Comparison of ENCODE assay signal across 26 cellular contexts in the genomic region with DNA sequence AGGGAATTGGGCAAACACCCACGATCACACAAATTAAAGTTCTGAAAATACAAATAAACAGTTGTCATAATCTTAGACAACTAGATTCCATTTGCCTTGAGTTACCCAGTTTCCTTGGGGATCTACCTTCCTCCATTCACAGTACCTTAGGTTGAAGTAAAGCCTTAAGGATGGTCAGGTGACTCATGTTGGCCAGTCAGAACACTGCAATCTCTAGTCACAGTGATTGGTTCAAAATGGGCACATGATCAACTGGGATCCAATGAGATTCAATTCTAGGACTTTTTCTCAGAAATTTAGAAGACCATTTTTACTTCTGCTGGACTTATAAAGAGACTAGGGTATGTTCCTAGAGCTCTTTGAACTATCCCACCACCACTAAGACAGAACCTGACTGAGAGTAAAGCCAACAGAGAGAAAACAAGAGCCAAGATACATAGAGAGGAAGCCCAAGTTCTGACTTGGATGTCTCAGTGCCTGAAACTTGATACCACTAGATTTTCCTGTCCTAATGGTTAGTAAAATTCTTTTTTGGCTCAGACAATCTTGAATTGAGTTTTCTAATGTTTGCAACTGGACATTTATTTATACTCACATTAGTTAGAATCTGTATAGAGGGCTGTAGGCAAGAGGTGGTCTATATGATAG. TPM values are rescaled to one million over a fixed set of nuclear protein-coding genes. Genes with fewer than 3 reads are reported as not detected.
DNase-seq lines count a peak whose midpoint lies in the region; ATAC-seq, FAIRE-seq and TF ChIP-seq lines count a peak whose summit lies in the region.
"Had no signal": no experiment of that assay in that cellular context is flagged by ENCODE, and none has a peak within 500 bp of the region (broad histone marks: within the 10 kb centered on the region; RNA-seq: fewer than 3 reads in every experiment).

No MANE protein-coding gene starts in this region.

- H3K27me3 ChIP-seq in K562 (ENCODE audit: control insufficient read depth in 2 of 2, insufficient read depth in 2 of 2, low read length in 2 of 2) (no peaks in the 10 kb centered on the region), subcutaneous abdominal adipose tissue (ENCODE audit: control insufficient read depth in 5 of 5, insufficient read depth in 4 of 5, low read length in 5 of 5) (no peaks in the 10 kb centered on the region)
- H3K27me3 ChIP-seq: MG63 had no signal

- no peak for TF ChIP-seq CTCF in K562 (IDR thresholded peaks at IDR 0.05 in 2 of 3, conservative IDR thresholded peaks at IDR 0.05 in 1 of 3; ENCODE audit: insufficient read depth in 2 of 3, low read depth in 1 of 3, low read length in 3 of 3)

- H3K9me1 ChIP-seq in K562 (ENCODE audit: control insufficient read depth, insufficient read depth, low read length), result no peaks in the 10 kb centered on the region

- H3K36me3 ChIP-seq in K562 (ENCODE audit: control insufficient read depth, insufficient read depth, low read length), result no peaks in the 10 kb centered on the region
- no peaks in the 10 kb centered on the region for H3K36me3 ChIP-seq in subcutaneous abdominal adipose tissue (ENCODE audit: control insufficient read depth in 5 of 5, insufficient read depth in 5 of 5, low read length in 5 of 5)
- H3K36me3 ChIP-seq: MG63 had no signal

- intact Hi-C loops in activated CD4-positive, alpha-beta T cell treated with anti-CD3 and anti-CD28 coated beads, Interleukin-2, amount 10 ng/mL, durations not matched to agents 24 days and 14 days (cut with micrococcal nuclease), result no loop called here
- intact Hi-C loops in K562 (cut with micrococcal nuclease), result no loop called here

- in situ Hi-C loops in K562 (cut with MboI), result no loop called here

- H3K27me3 Mint-ChIP-seq in activated CD4-positive, alpha-beta T cell treated with anti-CD3 and anti-CD28 coated beads, Interleukin-2, amount 10 ng/mL, durations not matched to agents 24 days and 14 days, result peaks cover 32% of the 10 kb centered on the region

- ATAC-seq in K562, result no peak
- peak; percentile 18 for ATAC-seq in left lobe of liver
- ATAC-seq: GM23338 had no signal

- FAIRE-seq in K562 (lab: Jason Lieb, UNC), result peak; percentile 51
- FAIRE-seq: GM19239 had no signal

- H3K4me1 Mint-ChIP-seq in activated CD4-positive, alpha-beta T cell treated with anti-CD3 and anti-CD28 coated beads, Interleukin-2, amount 10 ng/mL, durations not matched to agents 24 days and 14 days, result peaks cover 11% of the 10 kb centered on the region
- H3K4me1 Mint-ChIP-seq: B cell; CD4-positive, CD25-positive, alpha-beta regulatory T cell; GM23338 had no signal

- H3K9me3 Mint-ChIP-seq in activated CD4-positive, alpha-beta T cell treated with anti-CD3 and anti-CD28 coated beads, Interleukin-2, amount 10 ng/mL, durations not matched to agents 24 days and 14 days, result peaks cover 4% of the 10 kb centered on the region
- H3K9me3 Mint-ChIP-seq: GM23338 had no signal

- CTCF ChIA-PET in K562 (lab: Yijun Ruan, JAX; ENCODE audit: low intra/inter-chr PET ratio), result no interaction called here

- H3K79me2 ChIP-seq in K562 (ENCODE audit: control insufficient read depth, insufficient read depth, low read length), result no peaks in the 10 kb centered on the region

- H3K4me3 ChIP-seq in K562, result no peak overlapping the region
- no peak overlapping the region for H3K4me3 ChIP-seq in subcutaneous abdominal adipose tissue (ENCODE audit: low read depth in 1 of 5, low read length in 5 of 5)
- H3K4me3 ChIP-seq: GM23338, MG63, SK-N-MC had no signal

- no peak overlapping the region for H3K27ac Mint-ChIP-seq in activated CD4-positive, alpha-beta T cell treated with anti-CD3 and anti-CD28 coated beads, Interleukin-2, amount 10 ng/mL, durations not matched to agents 24 days and 14 days
- H3K27ac Mint-ChIP-seq: B cell; CD4-positive, CD25-positive, alpha-beta regulatory T cell; GM23338 had no signal

- H3K4me2 ChIP-seq in K562 (ENCODE audit: insufficient read depth, low read length), result no peak overlapping the region
- H3K4me2 ChIP-seq: GM23338, KMS-11 had no signal

- H3K9ac ChIP-seq in K562 (ENCODE audit: insufficient read depth in 1 of 2, low read depth in 2 of 2, low read length in 2 of 2) (no peak overlapping the region), subcutaneous abdominal adipose tissue (ENCODE audit: low read length in 5 of 5) (no peak overlapping the region)
- H3K9ac ChIP-seq: KMS-11 had no signal

- no peak overlapping the region for H3K4me3 Mint-ChIP-seq in activated CD4-positive, alpha-beta T cell treated with anti-CD3 and anti-CD28 coated beads, Interleukin-2, amount 10 ng/mL, durations not matched to agents 24 days and 14 days
- H3K4me3 Mint-ChIP-seq: B cell; CD4-positive, CD25-positive, alpha-beta regulatory T cell; GM23338 had no signal

- H3K27ac ChIP-seq in K562 (ENCODE audit: extremely low read depth, low read depth, low read length) (no peak overlapping the region), subcutaneous abdominal adipose tissue (ENCODE audit: low read depth, low read length) (peak overlapping the region; percentile 19)
- H3K27ac ChIP-seq: 22Rv1, KMS-11, SK-N-MC had no signal

- peak; percentile 22 for DNase-seq in activated CD4-positive, alpha-beta T cell treated with anti-CD3 and anti-CD28 coated beads, Interleukin-2, amount 10 ng/mL, durations not matched to agents 24 days and 14 days
- DNase-seq in activated CD4-positive, alpha-beta T cell treated with anti-CD3 and anti-CD28 coated beads for 1 hour, result no peak
- DNase-seq in K562 (ENCODE audit: extremely low read depth in 1 of 4, low spot score in 3 of 4) (peak in 3 of 4 experiments; percentile 30 to 60 (median 57)), left lobe of liver (ENCODE audit: low spot score) (no peak), foreskin melanocyte (no peak), NCI-H187 treated with DMSO at 0.1 percent for 48 hours (lab: John Stamatoyannopoulos, UW) (no peak), C1 segment of cervical spinal cord (lab: John Stamatoyannopoulos, UW) (no peak)
- DNase-seq: CD4-positive, CD25-positive, alpha-beta regulatory T cell; COR-L47; DMS153; GF-D8; NCI-H1092 treated with DMSO at 0.1 percent for 48 hours; NCI-H146; NCI-H2081; NCI-H510A; NCI-H748 treated with DMSO at 0.1 percent for 48 hours; NK-92 treated with Interleukin-12 subunit alpha and Interleukin-12 subunit beta, amount 100 ng/mL, for 24 hours; SHP77 had no signal

- POLR2A ChIA-PET in K562 (lab: Yijun Ruan, JAX), result interaction anchor here (1.0 kb wide), 1 partner anchor 10 kb away, joined by 3 read pairs; no protein-coding TSS in a partner anchor

- BruUV-seq in K562 (replicated peaks; lab: Mats Ljungman, UMichigan), result no TSS peak

- H2AFZ ChIP-seq in K562 (ENCODE audit: low read depth, low read length), result no peak overlapping the region
- H2AFZ ChIP-seq: GM23338 had no signal

- H3K4me1 ChIP-seq in K562 (replicated peaks in 1 of 2; ENCODE audit: control insufficient read depth in 2 of 2, insufficient read depth in 2 of 2, low read length in 2 of 2) (no peaks in the 10 kb centered on the region), subcutaneous abdominal adipose tissue (ENCODE audit: control insufficient read depth in 5 of 5, insufficient read depth in 5 of 5, low read length in 5 of 5) (peaks cover 0 to 8% (median 2%) of the 10 kb centered on the region in 5 donors)

- 0% methylated on average over 1 of the region's 1 CpG for WGBS in K562 (ENCODE audit: insufficient coverage, low coverage, missing lambda C conversion rate)

- TF ChIP-seq EP300 in K562 (IDR thresholded peaks at IDR 0.05; ENCODE audit: low read length), result no peak

- H4K20me1 ChIP-seq in K562 (replicated peaks; ENCODE audit: control insufficient read depth, insufficient read depth, low read length), result no peaks in the 10 kb centered on the region

- H3K9me3 ChIP-seq in K562 (replicated peaks; ENCODE audit: control insufficient read depth, insufficient read depth, low read depth, low read length) (no peaks in the 10 kb centered on the region), subcutaneous abdominal adipose tissue (ENCODE audit: control insufficient read depth in 5 of 5, low read length in 5 of 5) (no peaks in the 10 kb centered on the region)

- no peak for TF ChIP-seq RAD21 in K562 (CRISPR knock-in tag; conservative IDR thresholded peaks at IDR 0.05 in 1 of 2, IDR thresholded peaks at IDR 0.05 in 1 of 2)

- no peaks in the 10 kb centered on the region for H3K36me3 Mint-ChIP-seq in activated CD4-positive, alpha-beta T cell treated with anti-CD3 and anti-CD28 coated beads, Interleukin-2, amount 10 ng/mL, durations not matched to agents 24 days and 14 days (ENCODE audit: low read depth)
- H3K36me3 Mint-ChIP-seq: CD4-positive, CD25-positive, alpha-beta regulatory T cell had no signal

- TF ChIP-seq POLR2A in K562 (conservative IDR thresholded peaks at IDR 0.05), result no peak

TF ChIP-seq in K562, 482 proteins besides CTCF, POLR2A, EP300 and RAD21 (continues in another document):
- TF ChIP-seq, protein P1, sequence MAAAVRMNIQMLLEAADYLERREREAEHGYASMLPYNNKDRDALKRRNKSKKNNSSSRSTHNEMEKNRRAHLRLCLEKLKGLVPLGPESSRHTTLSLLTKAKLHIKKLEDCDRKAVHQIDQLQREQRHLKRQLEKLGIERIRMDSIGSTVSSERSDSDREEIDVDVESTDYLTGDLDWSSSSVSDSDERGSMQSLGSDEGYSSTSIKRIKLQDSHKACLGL (CRISPR knock-in tag; IDR thresholded peaks at IDR 0.05; ENCODE audit: borderline replicate concordance, poor library complexity, severe bottlenecking), result no peak
- TF ChIP-seq CBX2 (IDR thresholded peaks at IDR 0.05; ENCODE audit: insufficient read depth, low read length, poor library complexity, severe bottlenecking), result no peak
- peak; percentile 63 for TF ChIP-seq NFYB (IDR thresholded peaks at IDR 0.05; ENCODE audit: extremely low read depth, insufficient read length)

RNA-seq across cellular contexts. Expression of a gene that starts 8.6 kb away (rescaled TPM):
- total RNA-seq in activated CD4-positive, alpha-beta T cell treated with anti-CD3 and anti-CD28 coated beads, Interleukin-2, amount 10 ng/mL, durations not matched to agents 24 days and 14 days, result 1.1 and 2.0 TPM in 2 replicates
- total RNA-seq in K562 (2011; cell fraction: chromatin; rRNA removed; ENCODE audit: low replicate concordance), result 0.28 TPM in 1 of 2 replicates, not detected in the other
- not detected in 2 replicates for total RNA-seq in K562 (2011; cell fraction: nucleolus; rRNA removed)
- total RNA-seq in K562 (2011; cell fraction: nucleoplasm; rRNA removed), result not detected in 2 replicates
- total RNA-seq in K562 (2014; rRNA removed) (not detected in 2 replicates), K562 (2014; rRNA removed; fragmentation: Illumina TruSeq; extraction: Trizol) (not detected in 2 replicates), K562 (2015; rRNA removed; fragmentation: Illumina TruSeq; extraction: Trizol) (not detected in 2 replicates), K562 (2021) (0.04 and 0.31 TPM in 2 replicates), left lobe of liver (0.28 TPM)
- polyA plus RNA-seq in K562 (2011; rRNA removed) (not detected in 2 replicates), K562 (2014; fragmentation: Illumina TruSeq; extraction: Trizol) (not detected in 2 replicates), K562 (2014; fragmentation: Nextera tagmentation; extraction: Ambion mirVana) (not detected), K562 (2014; rRNA removed) (not detected in 2 replicates)
- not detected in 2 replicates for polyA plus RNA-seq in K562 (2011; cell fraction: cytosol; rRNA removed)
- not detected in 2 replicates for polyA plus RNA-seq in K562 (2011; cell fraction: nucleus; rRNA removed)
- not detected in 2 replicates for polyA plus RNA-seq in K562 (2012)
- polyA minus RNA-seq in K562 (2011; rRNA and poly(A)+ RNA removed), result not detected in 2 replicates
- polyA minus RNA-seq in K562 (2011; cell fraction: cytosol; rRNA and poly(A)+ RNA removed), result not detected in 2 replicates
- polyA minus RNA-seq in K562 (2011; cell fraction: nucleus; rRNA and poly(A)+ RNA removed), result not detected in 2 replicates
- total RNA-seq: GM23338 had no signal

Comparison
In these comparisons a context has a peak if more than half of its experiments do, and no peak if none do; other contexts are left out.
1. DNase-seq: peak in activated CD4-positive, alpha-beta T cell treated with anti-CD3 and anti-CD28 coated beads, Interleukin-2, amount 10 ng/mL, durations not matched to agents 24 days and 14 days (single experiment) and K562 (3 of 4); none in activated CD4-positive, alpha-beta T cell treated with anti-CD3 and anti-CD28 coated beads for 1 hour (single experiment), left lobe of liver (single experiment), foreskin melanocyte (single experiment), NCI-H187 treated with DMSO at 0.1 percent for 48 hours (single experiment) and C1 segment of cervical spinal cord (0 of 14).